In genomic region chr14:24029687-24030086, GRCh38 we compare ENCODE assay signal across 7 cellular contexts. TPM values are rescaled to one million over a fixed set of nuclear protein-coding genes. Genes with fewer than 3 reads are reported as not detected.
"Had no signal": no experiment of that assay in that cellular context is flagged by ENCODE, and none has a peak within 500 bp of the region (broad histone marks: within the 10 kb centered on the region; RNA-seq: fewer than 3 reads in every experiment).

No MANE protein-coding gene starts in this region.

RNA-seq across cellular contexts. Expression of gene CPNE6, which starts 41.7 kb away (rescaled TPM):
- total RNA-seq: stomach, subcutaneous adipose tissue, suprapubic skin, tibial nerve, upper lobe of left lung, upper lobe of right lung, vagina had no signal
